Comparison of ENCODE assay signal across 1 cellular context in genomic region chr22:25388415-25388814, GRCh38.
TF ChIP-seq lines count a peak whose summit lies in the region.

No MANE protein-coding gene starts in this region.

TF ChIP-seq in H1, 55 proteins besides CTCF, POLR2A, EP300 and RAD21:
- no peak for TF ChIP-seq SP1 (IDR thresholded peaks at IDR 0.05; ENCODE audit: low read depth, low read length)
- TF ChIP-seq RXRA (IDR thresholded peaks at IDR 0.05; ENCODE audit: insufficient read depth, low read depth, low read length), result no peak
- no peak for TF ChIP-seq USF2 (IDR thresholded peaks at IDR 0.05; ENCODE audit: low read length)
- TF ChIP-seq SAP30 (IDR thresholded peaks at IDR 0.05; ENCODE audit: insufficient read depth, insufficient replicate concordance, low read length), result no peak
- no peak for TF ChIP-seq TBP (IDR thresholded peaks at IDR 0.05; ENCODE audit: low read depth, low read length)
- no peak for TF ChIP-seq RNF2 (IDR thresholded peaks at IDR 0.05; ENCODE audit: borderline replicate concordance, low read depth, low read length, missing control alignments, poor library complexity, severe bottlenecking)
- no peak for TF ChIP-seq SIN3A (conservative IDR thresholded peaks at IDR 0.05 in 1 of 2, IDR thresholded peaks at IDR 0.05 in 1 of 2; ENCODE audit: low read depth in 1 of 2, low read length in 2 of 2)
- TF ChIP-seq CBX5 (IDR thresholded peaks at IDR 0.05; ENCODE audit: low read depth, low read length), result no peak
- TF ChIP-seq YY1 (IDR thresholded peaks at IDR 0.05; ENCODE audit: low read depth, low read length), result no peak
- no peak for TF ChIP-seq ATF2 (IDR thresholded peaks at IDR 0.05; ENCODE audit: low read length)
- no peak for TF ChIP-seq BCL11A (IDR thresholded peaks at IDR 0.05; ENCODE audit: low read depth in 2 of 2, low read length in 2 of 2)
